In genomic region chr7:142298009-142298408, GRCh38 we compare ENCODE assay signal across 11 cellular contexts. TPM values are rescaled to one million over a fixed set of nuclear protein-coding genes. Genes with fewer than 3 reads are reported as not detected.
DNase-seq lines count a peak whose midpoint lies in the region; TF ChIP-seq lines count a peak whose summit lies in the region.
"Had no signal": no experiment of that assay in that cellular context is flagged by ENCODE, and none has a peak within 500 bp of the region (broad histone marks: within the 10 kb centered on the region; RNA-seq: fewer than 3 reads in every experiment).

No MANE protein-coding gene starts in this region.

- no peaks in the 10 kb centered on the region for H3K9me3 Mint-ChIP-seq in progenitor cell of endocrine pancreas (ENCODE audit: low read depth)

- no peaks in the 10 kb centered on the region for H3K36me3 Mint-ChIP-seq in progenitor cell of endocrine pancreas (ENCODE audit: insufficient read depth)

- H3K9ac ChIP-seq in Loucy (ENCODE audit: low read depth, low read length, poor library complexity, severe bottlenecking): no peak overlapping the region

- H3K36me3 ChIP-seq in Loucy (ENCODE audit: insufficient read depth, low read length): no peaks in the 10 kb centered on the region

- H3F3A ChIP-seq in Loucy (ENCODE audit: low read depth): peaks cover 4% of the 10 kb centered on the region; the same call in 1 of the 2 replicates

- peaks cover 17% of the 10 kb centered on the region for H3K4me1 ChIP-seq in Loucy (ENCODE audit: insufficient read depth, low read length, poor library complexity, severe bottlenecking)

- H3K4me3 ChIP-seq in Loucy (ENCODE audit: low read length, poor library complexity, severe bottlenecking) (no peak overlapping the region), choroid plexus epithelial cell (ENCODE audit: low read depth, low read length) (no peak overlapping the region)

- H3K27ac ChIP-seq in RWPE1: no peak overlapping the region

- H3K27me3 ChIP-seq in Loucy (ENCODE audit: insufficient read depth, low read length, poor library complexity, severe bottlenecking): no peaks in the 10 kb centered on the region

- H3K9me2 ChIP-seq in Loucy (replicated peaks; ENCODE audit: low read depth, low read length): no peaks in the 10 kb centered on the region

- TF ChIP-seq CTCF in Loucy (conservative IDR thresholded peaks at IDR 0.05; ENCODE audit: low read length): peak; percentile 73
- TF ChIP-seq CTCF in choroid plexus epithelial cell (conservative IDR thresholded peaks at IDR 0.05; ENCODE audit: low read depth, low read length): peak; percentile 41
- TF ChIP-seq CTCF in progenitor cell of endocrine pancreas (IDR thresholded peaks at IDR 0.05; ENCODE audit: unreplicated experiment): peak; percentile 41
- no peak for TF ChIP-seq CTCF in RWPE1 (conservative IDR thresholded peaks at IDR 0.05; ENCODE audit: low read depth)

- POLR2A ChIA-PET in RWPE1 (lab: Yijun Ruan, JAX; ENCODE audit: low non-redundant PET): no interaction called here

- no peak overlapping the region for H3K4me3 Mint-ChIP-seq in progenitor cell of endocrine pancreas (ENCODE audit: low read depth)

- no peaks in the 10 kb centered on the region for H3K9me3 ChIP-seq in Loucy (ENCODE audit: insufficient read depth, low read depth, low read length)

- no peak overlapping the region for H2AFZ ChIP-seq in Loucy (ENCODE audit: low read length)

- H3K27ac Mint-ChIP-seq in progenitor cell of endocrine pancreas: no peak overlapping the region

- H3K79me2 ChIP-seq in Loucy (ENCODE audit: insufficient read depth, low read length): no peaks in the 10 kb centered on the region

- H3K4me1 Mint-ChIP-seq in progenitor cell of endocrine pancreas (ENCODE audit: low read depth): no peaks in the 10 kb centered on the region

- CTCF ChIA-PET in RWPE1 (lab: Yijun Ruan, JAX): interaction anchor here (1.3 kb wide), 1 partner anchor 322 kb away, joined by 4 read pairs; no protein-coding TSS in a partner anchor

- H3K27me3 Mint-ChIP-seq in progenitor cell of endocrine pancreas: peaks cover 8% of the 10 kb centered on the region

- no peak overlapping the region for H3K4me2 ChIP-seq in Loucy (ENCODE audit: low read depth, low read length, poor library complexity, severe bottlenecking)

- no peaks in the 10 kb centered on the region for H4K20me1 ChIP-seq in Loucy (ENCODE audit: insufficient read depth, low read length, poor library complexity, severe bottlenecking)

- DNase-seq in NCI-H524 (lab: John Stamatoyannopoulos, UW) (peak; percentile 24 to 33), NCI-H524 treated with DMSO at 0.1 percent for 48 hours (lab: John Stamatoyannopoulos, UW) (no peak), choroid plexus epithelial cell (ENCODE audit: low read depth) (peak; percentile 23), progenitor cell of endocrine pancreas (ENCODE audit: low spot score, unreplicated experiment) (no peak), OCI-M2 (lab: John Stamatoyannopoulos, UW; ENCODE audit: unreplicated experiment) (no peak), RWPE1 (ENCODE audit: low spot score) (no peak), NCI-H774 (lab: John Stamatoyannopoulos, UW) (no peak)
- DNase-seq: activated CD8-positive, alpha-beta memory T cell treated with anti-CD3 and anti-CD28 coated beads, Interleukin-2, amount 50 U/mL, for 4 hours; HCEC 1CT; stimulated activated CD8-positive, alpha-beta memory T cell treated with anti-CD3 and anti-CD28 coated beads, Interleukin-4, amount 100 ng/mL, for 48 hours had no signal

RNA-seq across cellular contexts. Expression of gene PRSS58, which starts 40.2 kb away (rescaled TPM):
- not detected in 2 replicates for total RNA-seq in progenitor cell of endocrine pancreas

Comparison
In these comparisons a context has a peak if more than half of its experiments do, and no peak if none do; other contexts are left out.
1. DNase-seq: peak in NCI-H524 (2 of 2) and choroid plexus epithelial cell (single experiment); none in NCI-H524 treated with DMSO at 0.1 percent for 48 hours (single experiment), progenitor cell of endocrine pancreas (single experiment), OCI-M2 (single experiment), RWPE1 (single experiment) and NCI-H774 (single experiment).